Comparison of ENCODE assay signal across 1 cellular context in genomic region chr5:140357731-140358093, GRCh38.
TF ChIP-seq lines count a peak whose summit lies in the region.

No MANE protein-coding gene starts in this region.

TF ChIP-seq in GM12878, 131 proteins besides CTCF, POLR2A, EP300 and RAD21 (continues in another document):
- TF ChIP-seq SREBF1 (IDR thresholded peaks at IDR 0.05; ENCODE audit: low read length) (no peak), SRF (IDR thresholded peaks at IDR 0.05; ENCODE audit: low read depth in 2 of 2, low read length in 2 of 2) (no peak), NFYA (IDR thresholded peaks at IDR 0.05; ENCODE audit: borderline replicate concordance, low read depth, low read length) (no peak), JUND (IDR thresholded peaks at IDR 0.05; ENCODE audit: low read depth, low read length) (no peak), SUPT20H (IDR thresholded peaks at IDR 0.05; ENCODE audit: borderline replicate concordance, control insufficient read depth, low read depth, low read length) (no peak), CEBPB (IDR thresholded peaks at IDR 0.05; ENCODE audit: borderline replicate concordance in 1 of 2, low read depth in 2 of 2, low read length in 2 of 2) (no peak), ZSCAN29 (IDR thresholded peaks at IDR 0.05) (no peak), LARP7 (IDR thresholded peaks at IDR 0.05) (peak; percentile 54; the same call in 1 of the 2 replicates), CHD4 (IDR thresholded peaks at IDR 0.05) (no peak), SKIL (IDR thresholded peaks at IDR 0.05; ENCODE audit: low read depth, poor library complexity, severe bottlenecking) (no peak), ASH2L (IDR thresholded peaks at IDR 0.05; ENCODE audit: borderline replicate concordance, low read depth) (no peak), PRDM15 (CRISPR knock-in tag; IDR thresholded peaks at IDR 0.05) (no peak), ESRRA (IDR thresholded peaks at IDR 0.05; ENCODE audit: low read length) (no peak), SMARCA5 (IDR thresholded peaks at IDR 0.05) (peak; percentile 71; the same call in 1 of the 2 replicates), ZNF207 (IDR thresholded peaks at IDR 0.05; ENCODE audit: borderline replicate concordance) (0 out of 2 replicates have a peak, but pooled peaks have one; percentile 25), CHD2 (IDR thresholded peaks at IDR 0.05; ENCODE audit: borderline replicate concordance, low read depth, low read length) (no peak), RUNX3 (IDR thresholded peaks at IDR 0.05; ENCODE audit: low read length) (no peak), PML (IDR thresholded peaks at IDR 0.05; ENCODE audit: low read length) (no peak), BHLHE40 (IDR thresholded peaks at IDR 0.05; ENCODE audit: borderline replicate concordance in 1 of 2, low read depth in 2 of 2, low read length in 1 of 2) (peak in 1 of 2 experiments; percentile 21; a peak in 1 of 4 replicates), NBN (IDR thresholded peaks at IDR 0.05) (0 out of 2 replicates have a peak, but pooled peaks have one; percentile 33), BCL11A (IDR thresholded peaks at IDR 0.05; ENCODE audit: low read depth, low read length) (no peak), EGR1 (IDR thresholded peaks at IDR 0.05; ENCODE audit: borderline replicate concordance in 1 of 2, low read depth in 2 of 2, low read length in 2 of 2) (no peak), MXI1 (IDR thresholded peaks at IDR 0.05; ENCODE audit: low read depth, low read length) (no peak), POU2F2 (IDR thresholded peaks at IDR 0.05; ENCODE audit: borderline replicate concordance, low read depth, low read length) (no peak), YBX1 (IDR thresholded peaks at IDR 0.05) (no peak), MTA3 (IDR thresholded peaks at IDR 0.05; ENCODE audit: borderline replicate concordance, low read length) (no peak), ZBTB33 (IDR thresholded peaks at IDR 0.05) (no peak), ZBED1 (IDR thresholded peaks at IDR 0.05; ENCODE audit: borderline replicate concordance) (no peak), CHD1 (IDR thresholded peaks at IDR 0.05; ENCODE audit: low read depth, low read length) (no peak), BRCA1 (IDR thresholded peaks at IDR 0.05; ENCODE audit: low read depth, low read length) (no peak), TCF7 (IDR thresholded peaks at IDR 0.05; ENCODE audit: borderline replicate concordance) (no peak), SMC3 (IDR thresholded peaks at IDR 0.05; ENCODE audit: borderline replicate concordance, low read length) (peak; percentile 82), E2F8 (IDR thresholded peaks at IDR 0.05; ENCODE audit: low read depth, partially characterized antibody) (no peak), DPF2 (IDR thresholded peaks at IDR 0.05) (no peak)
- TF ChIP-seq, protein P1, sequence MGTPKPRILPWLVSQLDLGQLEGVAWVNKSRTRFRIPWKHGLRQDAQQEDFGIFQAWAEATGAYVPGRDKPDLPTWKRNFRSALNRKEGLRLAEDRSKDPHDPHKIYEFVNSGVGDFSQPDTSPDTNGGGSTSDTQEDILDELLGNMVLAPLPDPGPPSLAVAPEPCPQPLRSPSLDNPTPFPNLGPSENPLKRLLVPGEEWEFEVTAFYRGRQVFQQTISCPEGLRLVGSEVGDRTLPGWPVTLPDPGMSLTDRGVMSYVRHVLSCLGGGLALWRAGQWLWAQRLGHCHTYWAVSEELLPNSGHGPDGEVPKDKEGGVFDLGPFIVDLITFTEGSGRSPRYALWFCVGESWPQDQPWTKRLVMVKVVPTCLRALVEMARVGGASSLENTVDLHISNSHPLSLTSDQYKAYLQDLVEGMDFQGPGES (IDR thresholded peaks at IDR 0.05): no peak
- TF ChIP-seq, protein P2, sequence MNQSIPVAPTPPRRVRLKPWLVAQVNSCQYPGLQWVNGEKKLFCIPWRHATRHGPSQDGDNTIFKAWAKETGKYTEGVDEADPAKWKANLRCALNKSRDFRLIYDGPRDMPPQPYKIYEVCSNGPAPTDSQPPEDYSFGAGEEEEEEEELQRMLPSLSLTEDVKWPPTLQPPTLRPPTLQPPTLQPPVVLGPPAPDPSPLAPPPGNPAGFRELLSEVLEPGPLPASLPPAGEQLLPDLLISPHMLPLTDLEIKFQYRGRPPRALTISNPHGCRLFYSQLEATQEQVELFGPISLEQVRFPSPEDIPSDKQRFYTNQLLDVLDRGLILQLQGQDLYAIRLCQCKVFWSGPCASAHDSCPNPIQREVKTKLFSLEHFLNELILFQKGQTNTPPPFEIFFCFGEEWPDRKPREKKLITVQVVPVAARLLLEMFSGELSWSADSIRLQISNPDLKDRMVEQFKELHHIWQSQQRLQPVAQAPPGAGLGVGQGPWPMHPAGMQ (IDR thresholded peaks at IDR 0.05; ENCODE audit: borderline replicate concordance): no peak
- TF ChIP-seq, protein P3, sequence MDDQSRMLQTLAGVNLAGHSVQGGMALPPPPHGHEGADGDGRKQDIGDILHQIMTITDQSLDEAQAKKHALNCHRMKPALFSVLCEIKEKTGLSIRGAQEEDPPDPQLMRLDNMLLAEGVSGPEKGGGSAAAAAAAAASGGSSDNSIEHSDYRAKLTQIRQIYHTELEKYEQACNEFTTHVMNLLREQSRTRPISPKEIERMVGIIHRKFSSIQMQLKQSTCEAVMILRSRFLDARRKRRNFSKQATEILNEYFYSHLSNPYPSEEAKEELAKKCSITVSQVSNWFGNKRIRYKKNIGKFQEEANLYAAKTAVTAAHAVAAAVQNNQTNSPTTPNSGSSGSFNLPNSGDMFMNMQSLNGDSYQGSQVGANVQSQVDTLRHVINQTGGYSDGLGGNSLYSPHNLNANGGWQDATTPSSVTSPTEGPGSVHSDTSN (IDR thresholded peaks at IDR 0.05; ENCODE audit: insufficient replicate concordance, low read depth, low read length): no peak
- TF ChIP-seq, protein P4, sequence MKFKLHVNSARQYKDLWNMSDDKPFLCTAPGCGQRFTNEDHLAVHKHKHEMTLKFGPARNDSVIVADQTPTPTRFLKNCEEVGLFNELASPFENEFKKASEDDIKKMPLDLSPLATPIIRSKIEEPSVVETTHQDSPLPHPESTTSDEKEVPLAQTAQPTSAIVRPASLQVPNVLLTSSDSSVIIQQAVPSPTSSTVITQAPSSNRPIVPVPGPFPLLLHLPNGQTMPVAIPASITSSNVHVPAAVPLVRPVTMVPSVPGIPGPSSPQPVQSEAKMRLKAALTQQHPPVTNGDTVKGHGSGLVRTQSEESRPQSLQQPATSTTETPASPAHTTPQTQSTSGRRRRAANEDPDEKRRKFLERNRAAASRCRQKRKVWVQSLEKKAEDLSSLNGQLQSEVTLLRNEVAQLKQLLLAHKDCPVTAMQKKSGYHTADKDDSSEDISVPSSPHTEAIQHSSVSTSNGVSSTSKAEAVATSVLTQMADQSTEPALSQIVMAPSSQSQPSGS (IDR thresholded peaks at IDR 0.05; ENCODE audit: low read length): no peak
- TF ChIP-seq, protein P5, sequence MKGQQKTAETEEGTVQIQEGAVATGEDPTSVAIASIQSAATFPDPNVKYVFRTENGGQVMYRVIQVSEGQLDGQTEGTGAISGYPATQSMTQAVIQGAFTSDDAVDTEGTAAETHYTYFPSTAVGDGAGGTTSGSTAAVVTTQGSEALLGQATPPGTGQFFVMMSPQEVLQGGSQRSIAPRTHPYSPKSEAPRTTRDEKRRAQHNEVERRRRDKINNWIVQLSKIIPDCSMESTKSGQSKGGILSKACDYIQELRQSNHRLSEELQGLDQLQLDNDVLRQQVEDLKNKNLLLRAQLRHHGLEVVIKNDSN (IDR thresholded peaks at IDR 0.05; ENCODE audit: borderline replicate concordance, extremely low read length, insufficient read depth, low read depth, low read length): no peak
- TF ChIP-seq, protein P6, sequence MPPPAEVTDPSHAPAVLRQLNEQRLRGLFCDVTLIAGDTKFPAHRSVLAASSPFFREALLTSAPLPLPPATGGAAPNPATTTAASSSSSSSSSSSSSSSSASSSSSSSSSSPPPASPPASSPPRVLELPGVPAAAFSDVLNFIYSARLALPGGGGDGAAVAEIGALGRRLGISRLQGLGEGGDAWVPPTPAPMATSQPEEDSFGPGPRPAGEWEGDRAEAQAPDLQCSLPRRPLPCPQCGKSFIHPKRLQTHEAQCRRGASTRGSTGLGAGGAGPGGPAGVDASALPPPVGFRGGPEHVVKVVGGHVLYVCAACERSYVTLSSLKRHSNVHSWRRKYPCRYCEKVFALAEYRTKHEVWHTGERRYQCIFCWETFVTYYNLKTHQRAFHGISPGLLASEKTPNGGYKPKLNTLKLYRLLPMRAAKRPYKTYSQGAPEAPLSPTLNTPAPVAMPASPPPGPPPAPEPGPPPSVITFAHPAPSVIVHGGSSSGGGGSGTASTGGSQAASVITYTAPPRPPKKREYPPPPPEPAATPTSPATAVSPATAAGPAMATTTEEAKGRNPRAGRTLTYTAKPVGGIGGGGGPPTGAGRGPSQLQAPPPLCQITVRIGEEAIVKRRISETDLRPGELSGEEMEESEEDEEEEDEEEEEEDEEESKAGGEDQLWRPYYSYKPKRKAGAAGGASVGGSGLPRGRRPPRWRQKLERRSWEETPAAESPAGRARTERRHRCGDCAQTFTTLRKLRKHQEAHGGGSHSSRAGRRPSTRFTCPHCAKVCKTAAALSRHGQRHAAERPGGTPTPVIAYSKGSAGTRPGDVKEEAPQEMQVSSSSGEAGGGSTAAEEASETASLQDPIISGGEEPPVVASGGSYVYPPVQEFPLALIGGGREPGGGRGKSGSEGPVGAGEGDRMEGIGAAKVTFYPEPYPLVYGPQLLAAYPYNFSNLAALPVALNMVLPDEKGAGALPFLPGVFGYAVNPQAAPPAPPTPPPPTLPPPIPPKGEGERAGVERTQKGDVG (CRISPR knock-in tag; IDR thresholded peaks at IDR 0.05): no peak
